In genomic region chr7:32415936-32416335, GRCh38 we compare ENCODE assay signal across 20 cellular contexts.
"Had no signal": no experiment of that assay in that cellular context is flagged by ENCODE, and none has a peak within 500 bp of the region (broad histone marks: within the 10 kb centered on the region; RNA-seq: fewer than 3 reads in every experiment).

No MANE protein-coding gene starts in this region.

- H3K27ac ChIP-seq: colonic mucosa, gastroesophageal sphincter, left ventricle myocardium inferior, lower lobe of right lung, ovary, right atrium auricular region, sigmoid colon, skin epidermis, stomach, thoracic aorta, transverse colon had no signal

- H3K36me3 ChIP-seq: colonic mucosa, gastroesophageal sphincter, left ventricle myocardium inferior, lower lobe of right lung, ovary, right atrium auricular region, sigmoid colon, stomach, thoracic aorta, transverse colon had no signal

- H3K4me1 Mint-ChIP-seq: naive thymus-derived CD4-positive, alpha-beta T cell; nephron progenitor cell had no signal

- H3K9me3 ChIP-seq: colonic mucosa, gastroesophageal sphincter, left ventricle myocardium inferior, lower lobe of right lung, ovary, right atrium auricular region, sigmoid colon, stomach, thoracic aorta, transverse colon had no signal

- H3K9me3 Mint-ChIP-seq: naive thymus-derived CD4-positive, alpha-beta T cell; nephron progenitor cell had no signal

- FAIRE-seq: kidney had no signal

- H3K27me3 ChIP-seq: colonic mucosa, ovary had no signal

- H3K4me3 ChIP-seq: colonic mucosa, gastroesophageal sphincter, left ventricle myocardium inferior, lower lobe of right lung, ovary, right atrium auricular region, sigmoid colon, skin epidermis, stomach, thoracic aorta, transverse colon had no signal

- H3K27ac Mint-ChIP-seq: naive thymus-derived CD4-positive, alpha-beta T cell; nephron progenitor cell had no signal

- H3K36me3 Mint-ChIP-seq: naive thymus-derived CD4-positive, alpha-beta T cell had no signal

- H3K4me1 ChIP-seq: colonic mucosa, gastroesophageal sphincter, left ventricle myocardium inferior, lower lobe of right lung, right atrium auricular region, sigmoid colon, stomach, transverse colon had no signal

- DNase-seq: colonic mucosa; dermis blood vessel endothelial cell; glutamatergic neuron; kidney; left cardiac atrium; left ventricle myocardium inferior; lower lobe of right lung; naive thymus-derived CD4-positive, alpha-beta T cell; nephron progenitor cell; ovary; sigmoid colon; stimulated activated CD4-positive, alpha-beta T cell treated with anti-CD3 and anti-CD28 coated beads, Interleukin-2, amount 100 ng/mL, for 24 hours; stimulated activated naive CD4-positive, alpha-beta T cell; stomach; substantia nigra; transverse colon had no signal

- H3K4me3 Mint-ChIP-seq: naive thymus-derived CD4-positive, alpha-beta T cell; nephron progenitor cell had no signal
